In the genomic region with DNA sequence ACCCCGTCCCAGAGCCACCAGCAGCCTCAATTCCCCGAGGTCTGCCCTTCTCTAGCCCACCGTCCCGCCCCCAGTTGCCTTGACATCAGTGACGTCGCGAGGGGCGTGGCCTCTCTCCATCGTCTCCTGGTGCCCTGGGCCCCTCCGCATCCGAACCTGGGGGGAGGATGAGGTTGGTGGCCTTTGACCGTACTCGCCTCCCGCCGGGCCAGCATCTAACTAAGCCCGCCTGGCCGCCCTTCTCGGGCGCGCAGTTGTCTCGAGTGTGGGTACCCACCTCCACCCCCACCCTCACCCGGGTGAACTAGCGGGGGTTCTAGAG, we compare ENCODE assay signal across 8 cellular contexts. TPM values are rescaled to one million over a fixed set of nuclear protein-coding genes. Genes with fewer than 3 reads are reported as not detected.
DNase-seq lines count a peak whose midpoint lies in the region; ATAC-seq and TF ChIP-seq lines count a peak whose summit lies in the region.

No MANE protein-coding gene starts in this region.

- TF ChIP-seq RAD21 in HCT116 (IDR thresholded peaks at IDR 0.05; ENCODE audit: low read depth), result no peak

- H3K4me1 ChIP-seq in HCT116 (ENCODE audit: control insufficient read depth in 1 of 2, insufficient read depth in 2 of 2, low read length in 2 of 2) (peaks cover 59 to 72% of the 10 kb centered on the region in 2 experiments), heart right ventricle (peaks cover 25 to 84% (median 59%) of the 10 kb centered on the region in 9 donors), upper lobe of left lung (peaks cover 71 to 87% (median 82%) of the 10 kb centered on the region in 4 donors)

- H3K9me2 ChIP-seq in HCT116 (ENCODE audit: insufficient read depth), result no peaks in the 10 kb centered on the region

- DNase-seq in GM04504 (ENCODE audit: low read depth), result peak; percentile 28
- DNase-seq in HCT116 (ENCODE audit: low read depth, low spot score), result no peak
- DNase-seq in NCI-H1048 (lab: John Stamatoyannopoulos, UW), result peak; percentile 63
- DNase-seq in T follicular helper cell (ENCODE audit: low read depth), result peak; percentile 90
- DNase-seq in heart right ventricle, result peak; percentile 95 to 98
- DNase-seq in posterior vena cava (ENCODE audit: low spot score), result peak; percentile 99
- peak; percentile 97 to 98 for DNase-seq in upper lobe of left lung

- peak in 2 of 4 donors; percentile 7 to 71 for TF ChIP-seq EP300 in upper lobe of left lung (IDR thresholded peaks at IDR 0.05)

- CTCF ChIA-PET in HCT116 (lab: Charles Lee), result interaction anchor here (0.6 kb wide), 1 partner anchor 121 kb away, joined by 3 read pairs; no protein-coding TSS in a partner anchor

- H3K27ac ChIP-seq in HCT116 (ENCODE audit: low read depth, low read length) (peak overlapping the region; percentile 95), adipose tissue (ENCODE audit: low read depth, low read length) (peak overlapping the region; percentile 100), heart right ventricle (peak overlapping the region; percentile 98 to 100 (median 100)), upper lobe of left lung (peak overlapping the region; percentile 99 to 100 (median 100))

- H3K36me3 ChIP-seq in HCT116 (ENCODE audit: control insufficient read depth in 1 of 2, insufficient read depth in 2 of 2, low read length in 2 of 2) (no peaks in the 10 kb centered on the region), heart right ventricle (no peaks in the 10 kb centered on the region), upper lobe of left lung (no peaks in the 10 kb centered on the region)

- POLR2A ChIA-PET in HCT116 (lab: Charles Lee), result no interaction called here

- intact Hi-C loops in HCT116 (cut with micrococcal nuclease), result no loop called here
- intact Hi-C loops in heart right ventricle (cut with DNase I), result loop anchor here in 3 of 10 donors (1.0 to 5.0 kb wide), 3 partner anchors 44 to 129 kb away; a partner anchor contains a TSS
- intact Hi-C loops in posterior vena cava (cut with DNase I), result loop anchor here in 1 of 2 donors (5.0 kb wide), 1 partner anchor 129 kb away; no protein-coding TSS in a partner anchor

- no TSS peak for BruUV-seq in HCT116 (replicated peaks; lab: Mats Ljungman, UMichigan)

- H2AFZ ChIP-seq in HCT116 (ENCODE audit: low read depth, low read length, poor library complexity, severe bottlenecking), result no peak overlapping the region

- 0 to 1% (median 1%) methylated on average over 21 to 23 of the region's 23 CpGs for WGBS in adipose tissue, 3 donors
- 0 to 1% methylated on average over 23 of the region's 23 CpGs for WGBS in heart right ventricle, 2 donors
- 0% methylated on average over 17 of the region's 23 CpGs; no CpG with 5 or more reads in 1 of the 2 donors for WGBS in upper lobe of left lung, 2 donors

- H3K79me2 ChIP-seq in HCT116 (ENCODE audit: insufficient read depth, low read length), result no peaks in the 10 kb centered on the region

- RAD21 ChIA-PET in HCT116 (lab: Charles Lee; ENCODE audit: low non-redundant PET in 1 of 2, low total read pairs in 2 of 2, uncharacterized antibody in 2 of 2, unreplicated experiment in 2 of 2), result no interaction called here

- TF ChIP-seq CTCF in HCT116 (IDR thresholded peaks at IDR 0.05 in 2 of 3, conservative IDR thresholded peaks at IDR 0.05 in 1 of 3; ENCODE audit: borderline replicate concordance in 1 of 3, insufficient read depth in 1 of 3, low read depth in 2 of 3, low read length in 2 of 3), result no peak
- TF ChIP-seq CTCF in heart right ventricle (IDR thresholded peaks at IDR 0.05), result no peak
- TF ChIP-seq CTCF in upper lobe of left lung (IDR thresholded peaks at IDR 0.05), result no peak

- H3K9me3 ChIP-seq in HCT116 (ENCODE audit: control insufficient read depth in 1 of 2, insufficient read depth in 1 of 2, low read depth in 1 of 2, low read length in 2 of 2), result no peaks in the 10 kb centered on the region
- H3K9me3 ChIP-seq in heart right ventricle, result no peaks in the 10 kb centered on the region
- no peaks in the 10 kb centered on the region for H3K9me3 ChIP-seq in upper lobe of left lung

- TF ChIP-seq POLR2A in HCT116 (IDR thresholded peaks at IDR 0.05; ENCODE audit: borderline replicate concordance, extremely low read depth, insufficient read depth, insufficient read length) (no peak), upper lobe of left lung (IDR thresholded peaks at IDR 0.05) (peak; percentile 59 to 94 (median 86))

- H4K20me1 ChIP-seq in HCT116 (ENCODE audit: insufficient read depth), result no peaks in the 10 kb centered on the region

- H3K4me3 ChIP-seq in HCT116 (replicated peaks in 1 of 2; ENCODE audit: low read depth in 1 of 2, low read length in 2 of 2) (peak overlapping the region; percentile 54 to 67), heart right ventricle (peak overlapping the region; percentile 42 to 96 (median 84)), upper lobe of left lung (peak overlapping the region; percentile 50 to 66 (median 55))

- H3K27me3 ChIP-seq in HCT116 (ENCODE audit: insufficient read depth, low read length), result no peaks in the 10 kb centered on the region
- H3K27me3 ChIP-seq in heart right ventricle, result no peaks in the 10 kb centered on the region
- no peaks in the 10 kb centered on the region for H3K27me3 ChIP-seq in upper lobe of left lung

- ATAC-seq in HCT116 (peak; percentile 61), heart right ventricle (peak; percentile 53 to 77 (median 67)), upper lobe of left lung (ENCODE audit: low FRiP score in 2 of 2) (peak; percentile 74 to 77)

- H3K4me2 ChIP-seq in HCT116 (ENCODE audit: low read length), result peak overlapping the region; percentile 93

- peak overlapping the region; percentile 74 for H3K9ac ChIP-seq in HCT116 (ENCODE audit: low read length)

TF ChIP-seq in HCT116, 20 proteins besides CTCF, POLR2A, EP300 and RAD21 (continues in another document):
- TF ChIP-seq, protein P1, sequence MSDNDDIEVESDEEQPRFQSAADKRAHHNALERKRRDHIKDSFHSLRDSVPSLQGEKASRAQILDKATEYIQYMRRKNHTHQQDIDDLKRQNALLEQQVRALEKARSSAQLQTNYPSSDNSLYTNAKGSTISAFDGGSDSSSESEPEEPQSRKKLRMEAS (IDR thresholded peaks at IDR 0.05), result no peak
- TF ChIP-seq TCF7L2 (IDR thresholded peaks at IDR 0.05; ENCODE audit: borderline replicate concordance, extremely low read depth, insufficient read depth, insufficient read length) (no peak), CEBPB (IDR thresholded peaks at IDR 0.05; ENCODE audit: low read depth) (no peak)
- TF ChIP-seq, protein P2, sequence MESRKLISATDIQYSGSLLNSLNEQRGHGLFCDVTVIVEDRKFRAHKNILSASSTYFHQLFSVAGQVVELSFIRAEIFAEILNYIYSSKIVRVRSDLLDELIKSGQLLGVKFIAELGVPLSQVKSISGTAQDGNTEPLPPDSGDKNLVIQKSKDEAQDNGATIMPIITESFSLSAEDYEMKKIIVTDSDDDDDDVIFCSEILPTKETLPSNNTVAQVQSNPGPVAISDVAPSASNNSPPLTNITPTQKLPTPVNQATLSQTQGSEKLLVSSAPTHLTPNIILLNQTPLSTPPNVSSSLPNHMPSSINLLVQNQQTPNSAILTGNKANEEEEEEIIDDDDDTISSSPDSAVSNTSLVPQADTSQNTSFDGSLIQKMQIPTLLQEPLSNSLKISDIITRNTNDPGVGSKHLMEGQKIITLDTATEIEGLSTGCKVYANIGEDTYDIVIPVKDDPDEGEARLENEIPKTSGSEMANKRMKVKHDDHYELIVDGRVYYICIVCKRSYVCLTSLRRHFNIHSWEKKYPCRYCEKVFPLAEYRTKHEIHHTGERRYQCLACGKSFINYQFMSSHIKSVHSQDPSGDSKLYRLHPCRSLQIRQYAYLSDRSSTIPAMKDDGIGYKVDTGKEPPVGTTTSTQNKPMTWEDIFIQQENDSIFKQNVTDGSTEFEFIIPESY (IDR thresholded peaks at IDR 0.05; ENCODE audit: extremely low read depth, insufficient replicate concordance, low read length), result no peak

RNA-seq across cellular contexts. Expression of a gene that starts 5.5 kb away (rescaled TPM):
- total RNA-seq in HCT116 (2021; ENCODE audit: unreplicated experiment) (0.79 TPM), heart right ventricle (under 1 TPM in 4 of 10 donors, not detected in 6; 0.20 to 0.37 (median 0.24) TPM), posterior vena cava (1 to 10 TPM in 1 of 2 donors, under 1 TPM in 1; 0.57 to 1.1 TPM), upper lobe of left lung (1 to 10 TPM in 1 of 6 donors, under 1 TPM in 4, not detected in 1; 0.46 to 6.3 (median 0.74) TPM)
- 0.75 and 1.2 TPM in 2 replicates for polyA plus RNA-seq in HCT116 (2012)
- polyA plus RNA-seq in adipose tissue (under 1 TPM; 0.56 to 0.71 (median 0.58) TPM), heart right ventricle (under 1 TPM; 0.16 to 0.95 TPM)

RNA-seq across cellular contexts. Expression of a gene that starts 42.7 kb away (rescaled TPM):
- total RNA-seq in HCT116 (2021; ENCODE audit: unreplicated experiment) (50.3 TPM), heart right ventricle (100 to 1,000 TPM in 3 of 10 donors, 10 to 100 TPM in 7; 20.3 to 151 (median 45.3) TPM), posterior vena cava (100 to 1,000 TPM in 1 of 2 donors, 10 to 100 TPM in 1; 83.1 to 193 TPM), upper lobe of left lung (100 to 1,000 TPM; 112 to 203 (median 143) TPM)
- polyA plus RNA-seq in HCT116 (2012), result 19.5 and 29.2 TPM in 2 replicates
- polyA plus RNA-seq in adipose tissue (100 to 1,000 TPM; 111 to 356 (median 181) TPM), heart right ventricle (100 to 1,000 TPM in 1 of 2 donors, 10 to 100 TPM in 1; 40.5 to 199 TPM)

RNA-seq across cellular contexts. Expression of a gene that starts 45.0 kb away (rescaled TPM):
- 1.7 TPM for total RNA-seq in HCT116 (2021; ENCODE audit: unreplicated experiment)
- polyA plus RNA-seq in HCT116 (2012), result 1.1 and 3.6 TPM in 2 replicates
- polyA plus RNA-seq in adipose tissue, result 1 to 10 TPM in 1 of 3 donors, not detected in 2; 1.3 TPM
- total RNA-seq in heart right ventricle, result not detected
- polyA plus RNA-seq in heart right ventricle, result not detected
- total RNA-seq in posterior vena cava, result not detected
- not detected for total RNA-seq in upper lobe of left lung

RNA-seq across cellular contexts. Expression of a gene that starts 49.4 kb away (rescaled TPM):
- total RNA-seq in HCT116 (2021; ENCODE audit: unreplicated experiment) (not detected), heart right ventricle (not detected), posterior vena cava (not detected), upper lobe of left lung (not detected)
- polyA plus RNA-seq in HCT116 (2012), result 0.16 and 0.36 TPM in 2 replicates
- polyA plus RNA-seq in adipose tissue (not detected), heart right ventricle (not detected)
